In genomic region chr2:43637030-43637803, GRCh38 we compare ENCODE assay signal across 8 cellular contexts. TPM values are rescaled to one million over a fixed set of nuclear protein-coding genes. Genes with fewer than 3 reads are reported as not detected.
DNase-seq lines count a peak whose midpoint lies in the region; ATAC-seq, FAIRE-seq and TF ChIP-seq lines count a peak whose summit lies in the region.

TSS of gene PLEKHH2 (plus strand) at chr2:43637260. CDS start at chr2:43644674, 7,414 bp downstream.

- peak within 1 kb of the TSS; percentile 89 for H3K4me3 Mint-ChIP-seq in neural progenitor cell
- peak within 1 kb of the TSS; percentile 87 to 95 for H3K4me3 Mint-ChIP-seq in stimulated activated naive CD8-positive, alpha-beta T cell treated with anti-CD3 and anti-CD28 coated beads, Interleukin-15, amount 100 ng/mL, for 72 hours

- peak within 1 kb of the TSS; percentile 97 for H2AFZ ChIP-seq in neural progenitor cell (replicated peaks)

- no peak within 1 kb of the TSS for H3K27ac Mint-ChIP-seq in neural progenitor cell
- H3K27ac Mint-ChIP-seq in stimulated activated naive CD8-positive, alpha-beta T cell treated with anti-CD3 and anti-CD28 coated beads, Interleukin-15, amount 100 ng/mL, for 72 hours: peak within 1 kb of the TSS; percentile 75 to 86

- H3K9me3 Mint-ChIP-seq in neural progenitor cell: peaks cover 7% of the 10 kb centered on the region
- H3K9me3 Mint-ChIP-seq in stimulated activated naive CD8-positive, alpha-beta T cell treated with anti-CD3 and anti-CD28 coated beads, Interleukin-15, amount 100 ng/mL, for 72 hours: peaks cover 0 to 4% of the 10 kb centered on the region in 2 donors

- no peaks in the 10 kb centered on the region for H3K36me3 Mint-ChIP-seq in neural progenitor cell

- peak within 1 kb of the TSS; percentile 48 for H3K9ac ChIP-seq in neural progenitor cell

- no peaks in the 10 kb centered on the region for H4K20me1 ChIP-seq in neural progenitor cell (ENCODE audit: low read depth)

- peak within 1 kb of the TSS; percentile 91 for H3K4me3 ChIP-seq in neural progenitor cell

- peak within 1 kb of the TSS; percentile 8 for H3K27ac ChIP-seq in KOPT-K1 (ENCODE audit: low read depth, low read length, poor library complexity, severe bottlenecking)
- H3K27ac ChIP-seq in neural progenitor cell: no peak within 1 kb of the TSS

- no peak for FAIRE-seq in frontal cortex (lab: Jason Lieb, UNC)

- ATAC-seq in GM21825 (IDR thresholded peaks at IDR 0.05; ENCODE audit: unreplicated experiment): peak; percentile 100
- ATAC-seq in stimulated activated naive CD8-positive, alpha-beta T cell treated with anti-CD3 and anti-CD28 coated beads, Interleukin-15, amount 100 ng/mL, for 72 hours: peak; percentile 100

- peaks cover 9% of the 10 kb centered on the region for H3K4me1 Mint-ChIP-seq in neural progenitor cell
- peaks cover 11% of the 10 kb centered on the region for H3K4me1 Mint-ChIP-seq in stimulated activated naive CD8-positive, alpha-beta T cell treated with anti-CD3 and anti-CD28 coated beads, Interleukin-15, amount 100 ng/mL, for 72 hours

- H3K9me3 ChIP-seq in KOPT-K1 (ENCODE audit: insufficient read depth, low read length, poor library complexity, severe bottlenecking) (peaks cover 11% of the 10 kb centered on the region), neural progenitor cell (ENCODE audit: low read depth) (peaks cover 5% of the 10 kb centered on the region)

- H3K79me2 ChIP-seq in neural progenitor cell (ENCODE audit: low read depth): no peaks in the 10 kb centered on the region

- H3K36me3 ChIP-seq in KOPT-K1 (ENCODE audit: insufficient read depth, low read length) (no peaks in the 10 kb centered on the region), neural progenitor cell (no peaks in the 10 kb centered on the region)

- H3F3A ChIP-seq in neural progenitor cell (ENCODE audit: low read depth): no peaks in the 10 kb centered on the region

- peak within 1 kb of the TSS; percentile 96 for H3K4me2 ChIP-seq in neural progenitor cell

- H3K27me3 ChIP-seq in neural progenitor cell: peaks cover 52% of the 10 kb centered on the region

- H3K27me3 Mint-ChIP-seq in neural progenitor cell (ENCODE audit: insufficient read depth, low read depth): peaks cover 10% of the 10 kb centered on the region
- peaks cover 48% of the 10 kb centered on the region for H3K27me3 Mint-ChIP-seq in stimulated activated naive CD8-positive, alpha-beta T cell treated with anti-CD3 and anti-CD28 coated beads, Interleukin-15, amount 100 ng/mL, for 72 hours

- DNase-seq in DMS153 treated with DMSO at 0.1 percent for 48 hours (lab: John Stamatoyannopoulos, UW; ENCODE audit: unreplicated experiment) (peak; percentile 87), SHP77 (lab: John Stamatoyannopoulos, UW) (peak; percentile 60 to 63), frontal cortex (ENCODE audit: low spot score in 2 of 2) (peak; percentile 82 to 89), neural progenitor cell (ENCODE audit: low spot score) (peak; percentile 94)
- peak; percentile 68 to 83 (median 76) for DNase-seq in activated naive CD4-positive, alpha-beta T cell (lab: John Stamatoyannopoulos, UW)
- DNase-seq in stimulated activated naive CD8-positive, alpha-beta T cell treated with anti-CD3 and anti-CD28 coated beads, Interleukin-15, amount 100 ng/mL, for 72 hours: peak; percentile 91

- TF ChIP-seq CTCF in neural progenitor cell (IDR thresholded peaks at IDR 0.05): peak; percentile 9

- H3K4me1 ChIP-seq in neural progenitor cell: no peaks in the 10 kb centered on the region

RNA-seq across cellular contexts. Expression of gene PLEKHH2, which starts in this region (rescaled TPM):
- total RNA-seq in frontal cortex: 7.3 TPM
- 7.9 and 11.2 TPM in 2 replicates for total RNA-seq in neural progenitor cell (ENCODE audit: low replicate concordance)
